Comparison of ENCODE assay signal across 1 cellular context in genomic region chr6:38973178-38974057, GRCh38.
TF ChIP-seq lines count a peak whose summit lies in the region.

No MANE protein-coding gene starts in this region.

TF ChIP-seq in HEK293, 187 proteins besides CTCF, POLR2A, EP300 and RAD21 (continued from another document):
- TF ChIP-seq, protein P1, sequence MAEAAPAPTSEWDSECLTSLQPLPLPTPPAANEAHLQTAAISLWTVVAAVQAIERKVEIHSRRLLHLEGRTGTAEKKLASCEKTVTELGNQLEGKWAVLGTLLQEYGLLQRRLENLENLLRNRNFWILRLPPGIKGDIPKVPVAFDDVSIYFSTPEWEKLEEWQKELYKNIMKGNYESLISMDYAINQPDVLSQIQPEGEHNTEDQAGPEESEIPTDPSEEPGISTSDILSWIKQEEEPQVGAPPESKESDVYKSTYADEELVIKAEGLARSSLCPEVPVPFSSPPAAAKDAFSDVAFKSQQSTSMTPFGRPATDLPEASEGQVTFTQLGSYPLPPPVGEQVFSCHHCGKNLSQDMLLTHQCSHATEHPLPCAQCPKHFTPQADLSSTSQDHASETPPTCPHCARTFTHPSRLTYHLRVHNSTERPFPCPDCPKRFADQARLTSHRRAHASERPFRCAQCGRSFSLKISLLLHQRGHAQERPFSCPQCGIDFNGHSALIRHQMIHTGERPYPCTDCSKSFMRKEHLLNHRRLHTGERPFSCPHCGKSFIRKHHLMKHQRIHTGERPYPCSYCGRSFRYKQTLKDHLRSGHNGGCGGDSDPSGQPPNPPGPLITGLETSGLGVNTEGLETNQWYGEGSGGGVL (tag by site-specific recombination; IDR thresholded peaks at IDR 0.05), result no peak
- peak; percentile 89 for TF ChIP-seq SCRT2 (tag by site-specific recombination; IDR thresholded peaks at IDR 0.05)
- no peak for TF ChIP-seq ZSCAN23 (tag by site-specific recombination; IDR thresholded peaks at IDR 0.05)
- TF ChIP-seq ZNF654 (tag by site-specific recombination; IDR thresholded peaks at IDR 0.05; ENCODE audit: low read depth), result peak; percentile 93
- TF ChIP-seq, protein P2, sequence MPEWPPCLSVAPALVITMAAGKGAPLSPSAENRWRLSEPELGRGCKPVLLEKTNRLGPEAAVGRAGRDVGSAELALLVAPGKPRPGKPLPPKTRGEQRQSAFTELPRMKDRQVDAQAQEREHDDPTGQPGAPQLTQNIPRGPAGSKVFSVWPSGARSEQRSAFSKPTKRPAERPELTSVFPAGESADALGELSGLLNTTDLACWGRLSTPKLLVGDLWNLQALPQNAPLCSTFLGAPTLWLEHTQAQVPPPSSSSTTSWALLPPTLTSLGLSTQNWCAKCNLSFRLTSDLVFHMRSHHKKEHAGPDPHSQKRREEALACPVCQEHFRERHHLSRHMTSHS (tag by site-specific recombination; IDR thresholded peaks at IDR 0.05), result no peak
- TF ChIP-seq ZNF175 (tag by site-specific recombination; IDR thresholded peaks at IDR 0.05), result no peak
- no peak for TF ChIP-seq OSR2 (tag by site-specific recombination; IDR thresholded peaks at IDR 0.05)
- TF ChIP-seq, protein P3, sequence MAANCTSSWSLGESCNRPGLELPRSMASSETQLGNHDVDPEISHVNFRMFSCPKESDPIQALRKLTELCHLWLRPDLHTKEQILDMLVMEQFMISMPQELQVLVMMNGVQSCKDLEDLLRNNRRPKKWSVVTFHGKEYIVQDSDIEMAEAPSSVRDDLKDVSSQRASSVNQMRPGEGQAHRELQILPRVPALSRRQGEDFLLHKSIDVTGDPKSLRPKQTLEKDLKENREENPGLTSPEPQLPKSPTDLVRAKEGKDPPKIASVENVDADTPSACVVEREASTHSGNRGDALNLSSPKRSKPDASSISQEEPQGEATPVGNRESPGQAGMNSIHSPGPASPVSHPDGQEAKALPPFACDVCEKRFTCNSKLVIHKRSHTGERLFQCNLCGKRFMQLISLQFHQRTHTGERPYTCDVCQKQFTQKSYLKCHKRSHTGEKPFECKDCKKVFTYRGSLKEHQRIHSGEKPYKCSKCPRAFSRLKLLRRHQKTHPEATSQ (tag by site-specific recombination; IDR thresholded peaks at IDR 0.05), result no peak
- TF ChIP-seq ZNF140 (tag by site-specific recombination; IDR thresholded peaks at IDR 0.05), result no peak
- no peak for TF ChIP-seq ZIC2 (tag by site-specific recombination; IDR thresholded peaks at IDR 0.05)
- peak; percentile 68; the same call in 1 of the 2 replicates for TF ChIP-seq ZNF660 (tag by site-specific recombination; IDR thresholded peaks at IDR 0.05)
